Comparison of ENCODE assay signal across 8 cellular contexts in the genomic region with DNA sequence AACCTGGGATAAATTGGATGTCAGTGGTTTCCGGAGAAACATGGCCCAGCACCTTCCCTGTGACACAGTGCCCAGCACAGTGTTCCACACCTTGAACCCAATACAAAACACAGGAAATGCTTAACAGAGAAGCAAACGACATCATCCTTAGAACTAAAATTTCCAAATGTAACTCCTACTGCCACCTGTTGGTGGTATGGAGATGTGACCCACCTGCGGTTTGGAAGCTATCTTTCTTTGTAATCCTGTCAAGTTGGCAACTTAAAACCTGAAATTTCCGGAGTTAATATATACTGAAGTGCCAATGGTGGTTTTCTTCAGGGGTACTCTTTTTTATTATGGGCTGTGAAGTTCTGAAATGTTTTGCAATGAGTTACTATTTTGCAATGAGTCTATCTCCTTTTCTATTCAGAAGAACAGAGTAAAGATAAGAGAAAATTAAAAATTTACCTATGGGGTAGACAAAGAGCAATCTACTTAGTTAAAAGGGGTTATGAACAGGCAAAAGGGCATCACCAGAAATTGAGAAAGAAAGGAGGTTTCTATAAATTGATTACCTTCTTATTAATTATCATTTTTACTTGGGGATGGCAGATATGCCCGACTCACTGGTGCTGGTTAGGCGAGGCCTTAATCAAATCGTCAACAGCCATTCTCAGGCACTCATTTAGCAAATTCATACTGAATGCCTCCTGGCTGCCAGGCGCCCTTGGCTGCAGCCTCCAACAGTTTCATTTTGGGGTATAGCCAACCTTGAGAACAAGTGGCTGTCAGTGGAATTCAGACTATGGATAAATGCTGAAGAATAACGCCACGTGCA.
A peak's percentile ranks its signal among the peaks of the same experiment; 100 is the strongest.
DNase-seq lines count a peak whose midpoint lies in the region; ATAC-seq lines count a peak whose summit lies in the region.

No MANE protein-coding gene starts in this region.

- peak; percentile 11 for DNase-seq in DMS114 treated with DMSO at 0.1 percent for 48 hours (lab: John Stamatoyannopoulos, UW; ENCODE audit: unreplicated experiment)
- DNase-seq in HT-29 (ENCODE audit: low spot score), result peak; percentile 66
- DNase-seq in RPMI8226, result peak; percentile 51
- DNase-seq in iPS-NIHi11 (ENCODE audit: low spot score), result peak; percentile 60
- no peak for DNase-seq in NCI-H2081 treated with DMSO at 0.1 percent for 48 hours (lab: John Stamatoyannopoulos, UW)
- no peak for DNase-seq in UCSD-AML1 (lab: John Stamatoyannopoulos, UW; ENCODE audit: unreplicated experiment)
- DNase-seq in NCI-H1436 (lab: John Stamatoyannopoulos, UW), result no peak

- no peak for ATAC-seq in HG02642 (IDR thresholded peaks at IDR 0.05; ENCODE audit: poor library complexity, unreplicated experiment)

Comparison
In these comparisons a context has a peak if more than half of its experiments do, and no peak if none do; other contexts are left out.
1. DNase-seq: peak in DMS114 treated with DMSO at 0.1 percent for 48 hours (single experiment), HT-29 (single experiment), RPMI8226 (single experiment) and iPS-NIHi11 (single experiment); none in NCI-H2081 treated with DMSO at 0.1 percent for 48 hours (single experiment), UCSD-AML1 (single experiment) and NCI-H1436 (single experiment).